In genomic region chr5:126002222-126002897, GRCh38 we compare ENCODE assay signal across 10 cellular contexts.
A peak's percentile ranks its signal among the peaks of the same experiment; 100 is the strongest.
DNase-seq lines count a peak whose midpoint lies in the region; ATAC-seq, FAIRE-seq and TF ChIP-seq lines count a peak whose summit lies in the region.
"Had no signal": no experiment of that assay in that cellular context is flagged by ENCODE, and none has a peak within 500 bp of the region (broad histone marks: within the 10 kb centered on the region; RNA-seq: fewer than 3 reads in every experiment).

No MANE protein-coding gene starts in this region.

- DNase-seq in DMS79 (lab: John Stamatoyannopoulos, UW) (peak; percentile 33), SK-MEL-5 (ENCODE audit: low read depth, low spot score) (peak; percentile 36), glomerular visceral epithelial cell (ENCODE audit: extremely low spot score) (peak; percentile 77), prostate gland (ENCODE audit: low spot score) (peak; percentile 22), D721Med (ENCODE audit: insufficient read length, low spot score) (no peak), NCI-H2171 treated with DMSO at 0.1 percent for 48 hours (lab: John Stamatoyannopoulos, UW) (no peak)
- DNase-seq in stimulated activated CD8-positive, alpha-beta memory T cell treated with anti-CD3 and anti-CD28 coated beads, Interleukin-4, amount 100 ng/mL, for 48 hours: no peak
- DNase-seq: stimulated activated CD4-positive, alpha-beta T cell treated with anti-CD3 and anti-CD28 coated beads, Interleukin-2, amount 100 ng/mL, for 48 hours had no signal

- no peak overlapping the region for H3K4me3 ChIP-seq in prostate gland
- H3K4me3 ChIP-seq: GM12878 had no signal

- no peak overlapping the region for H3K27ac ChIP-seq in prostate gland

- H3K9me3 ChIP-seq in prostate gland: no peaks in the 10 kb centered on the region

- in situ Hi-C loops in SK-MEL-5 (cut with HindIII; ENCODE audit: low pct_unique_long_range_greater_than_20kb, low sequenced_read_pairs): no loop called here

- TF ChIP-seq CTCF in prostate gland (IDR thresholded peaks at IDR 0.05) (no peak), D721Med (IDR thresholded peaks at IDR 0.05; ENCODE audit: insufficient read depth, missing control alignments) (no peak)

- WGBS in prostate gland: 24% methylated on average over 7 of the region's 7 CpGs

- H3K4me1 ChIP-seq in prostate gland (replicated peaks): no peaks in the 10 kb centered on the region

- ATAC-seq in HG03045 (IDR thresholded peaks at IDR 0.05; ENCODE audit: unreplicated experiment): no peak
- ATAC-seq: GM12878 had no signal

- H3K36me3 ChIP-seq in prostate gland: no peaks in the 10 kb centered on the region

- intact Hi-C loops in prostate gland (cut with DNase I): no loop called here

- H3K27me3 ChIP-seq in prostate gland (replicated peaks; ENCODE audit: insufficient read depth): no peaks in the 10 kb centered on the region

- no peak for TF ChIP-seq POLR2A in prostate gland (IDR thresholded peaks at IDR 0.05)

- no peak for FAIRE-seq in D721Med (lab: Jason Lieb, UNC)
- FAIRE-seq: GM12878 had no signal

Comparison
In these comparisons a context has a peak if more than half of its experiments do, and no peak if none do; other contexts are left out.
1. DNase-seq: peak in DMS79 (single experiment), SK-MEL-5 (single experiment), glomerular visceral epithelial cell (single experiment) and prostate gland (single experiment); none in stimulated activated CD8-positive, alpha-beta memory T cell treated with anti-CD3 and anti-CD28 coated beads, Interleukin-4, amount 100 ng/mL, for 48 hours (single experiment), D721Med (single experiment) and NCI-H2171 treated with DMSO at 0.1 percent for 48 hours (single experiment).